ENCODE assay signal across 8 cellular contexts in genomic region chr6:105452924-105453756, GRCh38. TPM values are rescaled to one million over a fixed set of nuclear protein-coding genes. Genes with fewer than 3 reads are reported as not detected.
A peak's percentile ranks its signal among the peaks of the same experiment; 100 is the strongest.
DNase-seq lines count a peak whose midpoint lies in the region; ATAC-seq, FAIRE-seq and TF ChIP-seq lines count a peak whose summit lies in the region.

No MANE protein-coding gene starts in this region.

- H3K27me3 ChIP-seq in right lobe of liver = peaks cover 0 to 8% of the 10 kb centered on the region in 2 donors
- H3K27me3 ChIP-seq in HepG2 (ENCODE audit: control insufficient read depth in 1 of 2, insufficient read depth in 2 of 2, low read length in 2 of 2) = peaks cover 0 to 8% of the 10 kb centered on the region in 2 experiments; a peak in 1 of 5 replicates

- no peak overlapping the region for H2AFZ ChIP-seq in HepG2 (ENCODE audit: low read length)

- H3K27ac ChIP-seq in right lobe of liver (no peak overlapping the region), HepG2 (ENCODE audit: extremely low read length, insufficient read depth, low read length) (no peak overlapping the region)

- POLR2A ChIA-PET in HepG2 (lab: Yijun Ruan, JAX) = no interaction called here

- WGBS in right lobe of liver (ENCODE audit: insufficient coverage, low coverage, low lambda C conversion rate, missing lambda C conversion rate) = 30% methylated on average over 8 of the region's 8 CpGs
- under 1% methylated on average over 8 of the region's 8 CpGs for WGBS in HepG2 (ENCODE audit: low lambda C conversion rate)

- no peak overlapping the region for H3K9ac ChIP-seq in HepG2 (ENCODE audit: insufficient read depth, low read depth, low read length)

- H3K4me2 ChIP-seq in HepG2 (ENCODE audit: low read depth, low read length) = no peak overlapping the region

- ATAC-seq in right lobe of liver (peak; percentile 38 to 65 (median 41)), HepG2 (no peak), GM21737 (IDR thresholded peaks at IDR 0.05; ENCODE audit: unreplicated experiment) (no peak), HG02840 (IDR thresholded peaks at IDR 0.05; ENCODE audit: low FRiP score, unreplicated experiment) (no peak)

- TF ChIP-seq POLR2A in right lobe of liver (IDR thresholded peaks at IDR 0.05) (peak; percentile 41), HepG2 (IDR thresholded peaks at IDR 0.05; ENCODE audit: insufficient read depth in 1 of 2, low read depth in 2 of 2, low read length in 2 of 2) (no peak), NB4 (IDR thresholded peaks at IDR 0.05; ENCODE audit: extremely low read depth, insufficient read length) (no peak)

- no peak for TF ChIP-seq RAD21 in HepG2 (CRISPR knock-in tag; IDR thresholded peaks at IDR 0.05)

- no peaks in the 10 kb centered on the region for H3K36me3 ChIP-seq in right lobe of liver
- H3K36me3 ChIP-seq in HepG2 (replicated peaks in 1 of 2; ENCODE audit: control insufficient read depth in 1 of 2, insufficient read depth in 2 of 2, low read length in 2 of 2) = no peaks in the 10 kb centered on the region

- no peak for TF ChIP-seq CTCF in right lobe of liver (IDR thresholded peaks at IDR 0.05)
- TF ChIP-seq CTCF in HepG2 (CRISPR knock-in tag; IDR thresholded peaks at IDR 0.05) = no peak
- no peak for TF ChIP-seq CTCF in NB4 (IDR thresholded peaks at IDR 0.05; ENCODE audit: low read depth, low read length)

- TF ChIP-seq EP300 in HepG2 (IDR thresholded peaks at IDR 0.05; ENCODE audit: low read depth in 2 of 2, low read length in 2 of 2) (no peak), HepG2 (CRISPR knock-in tag; IDR thresholded peaks at IDR 0.05; ENCODE audit: borderline replicate concordance) (no peak)

- no peaks in the 10 kb centered on the region for H3K79me2 ChIP-seq in HepG2 (ENCODE audit: insufficient read depth, low read length)

- in situ Hi-C loops in HepG2 (cut with HindIII; ENCODE audit: extremely low pct_ligation_motif_present, low pct_unique_long_range_greater_than_20kb) = no loop called here

- BruUV-seq in HepG2 (replicated peaks; lab: Mats Ljungman, UMichigan) = no TSS peak

- no peaks in the 10 kb centered on the region for H3K4me1 ChIP-seq in right lobe of liver
- H3K4me1 ChIP-seq in HepG2 (ENCODE audit: insufficient read depth, low read length) = no peaks in the 10 kb centered on the region

- intact Hi-C loops in right lobe of liver (cut with DNase I) = no loop called here
- intact Hi-C loops in HepG2 (cut with micrococcal nuclease; ENCODE audit: unreplicated experiment) = no loop called here

- H4K20me1 ChIP-seq in HepG2 (ENCODE audit: insufficient read depth, low read length) = no peaks in the 10 kb centered on the region

- H3K4me3 ChIP-seq in right lobe of liver = no peak overlapping the region
- no peak overlapping the region for H3K4me3 ChIP-seq in HepG2 (replicated peaks in 1 of 3; ENCODE audit: insufficient read depth in 1 of 3, low read depth in 2 of 3, low read length in 3 of 3)
- no peak overlapping the region for H3K4me3 ChIP-seq in NB4 (ENCODE audit: low read depth, low read length)

- no peaks in the 10 kb centered on the region for H3K9me3 ChIP-seq in right lobe of liver
- H3K9me3 ChIP-seq in HepG2 (ENCODE audit: low read length) = no peaks in the 10 kb centered on the region

- FAIRE-seq in HepG2 (lab: Jason Lieb, UNC) = no peak

- CTCF ChIA-PET in HepG2 (lab: Yijun Ruan, JAX; ENCODE audit: low intra/inter-chr PET ratio, low total read pairs) = no interaction called here

- DNase-seq in right lobe of liver (no peak), HepG2 (ENCODE audit: low spot score) (no peak), NB4 (ENCODE audit: low read depth) (peak; percentile 56), astrocyte of the hippocampus (ENCODE audit: low read depth, low spot score) (peak; percentile 11), NCI-H345 (lab: John Stamatoyannopoulos, UW) (no peak)
- DNase-seq in stimulated activated CD8-positive, alpha-beta memory T cell treated with anti-CD3 and anti-CD28 coated beads, Interleukin-12 subunit alpha, Interleukin-12 subunit beta, amount 100 ng/mL, for 1 hour (ENCODE audit: low read depth) = peak; percentile 34

TF ChIP-seq in HepG2, 621 proteins besides CTCF, POLR2A, EP300 and RAD21:
- TF ChIP-seq CREB1 (IDR thresholded peaks at IDR 0.05) (no peak), CREB1 (CRISPR knock-in tag; IDR thresholded peaks at IDR 0.05) (no peak), ZNF768 (CRISPR knock-in tag; IDR thresholded peaks at IDR 0.05) (no peak), YEATS2 (CRISPR knock-in tag; IDR thresholded peaks at IDR 0.05; ENCODE audit: borderline replicate concordance) (no peak), ATAD3A (CRISPR knock-in tag; IDR thresholded peaks at IDR 0.05) (no peak), EZH2 (conservative IDR thresholded peaks at IDR 0.05; ENCODE audit: low read depth, low read length) (no peak), ZNF841 (CRISPR knock-in tag; IDR thresholded peaks at IDR 0.05; ENCODE audit: borderline replicate concordance) (no peak), XRCC5 (optimal IDR thresholded peaks at IDR 0.05; ENCODE audit: low read length) (no peak), TSC22D2 (CRISPR knock-in tag; IDR thresholded peaks at IDR 0.05; ENCODE audit: borderline replicate concordance) (no peak), GFI1 (CRISPR knock-in tag; IDR thresholded peaks at IDR 0.05; ENCODE audit: borderline replicate concordance) (no peak)
- TF ChIP-seq, protein P1, sequence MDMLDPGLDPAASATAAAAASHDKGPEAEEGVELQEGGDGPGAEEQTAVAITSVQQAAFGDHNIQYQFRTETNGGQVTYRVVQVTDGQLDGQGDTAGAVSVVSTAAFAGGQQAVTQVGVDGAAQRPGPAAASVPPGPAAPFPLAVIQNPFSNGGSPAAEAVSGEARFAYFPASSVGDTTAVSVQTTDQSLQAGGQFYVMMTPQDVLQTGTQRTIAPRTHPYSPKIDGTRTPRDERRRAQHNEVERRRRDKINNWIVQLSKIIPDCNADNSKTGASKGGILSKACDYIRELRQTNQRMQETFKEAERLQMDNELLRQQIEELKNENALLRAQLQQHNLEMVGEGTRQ (IDR thresholded peaks at IDR 0.05; ENCODE audit: low read depth, low read length) = no peak
- TF ChIP-seq, protein P1 (CRISPR knock-in tag; IDR thresholded peaks at IDR 0.05; ENCODE audit: borderline replicate concordance) = no peak
TF ChIP-seq in HepG2: peak in this region for 0.

RNA-seq across cellular contexts. Expression of gene PREP, which starts 50.3 kb away (rescaled TPM):
- total RNA-seq in right lobe of liver (10 to 100 TPM; 14.8 to 18.8 (median 16.7) TPM), HepG2 (2016; rRNA removed; fragmentation: Illumina TruSeq; extraction: Trizol) (15.9 and 32.2 TPM in 2 replicates)
- 3.0 and 3.7 TPM in 2 replicates for total RNA-seq in HepG2 (2016; cell fraction: cytosol; rRNA removed; fragmentation: Illumina TruSeq; extraction: Trizol; ENCODE audit: low read depth)
- 17.2 and 31.6 TPM in 2 replicates for total RNA-seq in HepG2 (2016; cell fraction: insoluble cytoplasmic fraction; rRNA removed; fragmentation: Illumina TruSeq; extraction: Trizol)
- total RNA-seq in HepG2 (2016; cell fraction: membrane; rRNA removed; fragmentation: Illumina TruSeq; extraction: Trizol) = 8.9 and 10.3 TPM in 2 replicates
- 23.8 and 23.9 TPM in 2 replicates for total RNA-seq in HepG2 (2016; cell fraction: nucleus; rRNA removed; fragmentation: Illumina TruSeq; extraction: Trizol)
- 11.4 and 12.6 TPM in 2 replicates for polyA plus RNA-seq in HepG2 (2011; rRNA removed)
- 10.2 and 11.6 TPM in 2 replicates for polyA plus RNA-seq in HepG2 (2011; cell fraction: cytosol; rRNA removed)
- 10.7 and 11.9 TPM in 2 replicates for polyA plus RNA-seq in HepG2 (2011; cell fraction: nucleus; rRNA removed)
- polyA plus RNA-seq in HepG2 (2012) = 14.5 and 15.6 TPM in 2 replicates
- polyA plus RNA-seq in HepG2 (2016; cell fraction: cytosol; fragmentation: Illumina TruSeq; extraction: Trizol; ENCODE audit: low read depth) = 3.0 and 4.0 TPM in 2 replicates
- 33.9 and 35.7 TPM in 2 replicates for polyA plus RNA-seq in HepG2 (2016; cell fraction: insoluble cytoplasmic fraction; fragmentation: Illumina TruSeq; extraction: Trizol; ENCODE audit: low read depth)
- 6.7 and 7.1 TPM in 2 replicates for polyA plus RNA-seq in HepG2 (2016; cell fraction: membrane; fragmentation: Illumina TruSeq; extraction: Trizol; ENCODE audit: low read depth)
- 21.1 and 25.8 TPM in 2 replicates for polyA plus RNA-seq in HepG2 (2016; cell fraction: nucleus; fragmentation: Illumina TruSeq; extraction: Trizol; ENCODE audit: insufficient read depth, low read depth)
- polyA minus RNA-seq in HepG2 (2011; rRNA and poly(A)+ RNA removed; ENCODE audit: low replicate concordance) = 12.3 and 16.6 TPM in 2 replicates
- 16.1 and 16.4 TPM in 2 replicates for polyA minus RNA-seq in HepG2 (2011; cell fraction: cytosol; rRNA and poly(A)+ RNA removed)
- 26.9 and 28.1 TPM in 2 replicates for polyA minus RNA-seq in HepG2 (2011; cell fraction: nucleus; rRNA and poly(A)+ RNA removed)

Comparison
In these comparisons a context has a peak if more than half of its experiments do, and no peak if none do; other contexts are left out.
1. ATAC-seq: peak in right lobe of liver (4 of 4); none in HepG2 (single experiment), GM21737 (single experiment) and HG02840 (single experiment).
2. DNase-seq: peak in NB4 (single experiment), astrocyte of the hippocampus (single experiment) and stimulated activated CD8-positive, alpha-beta memory T cell treated with anti-CD3 and anti-CD28 coated beads, Interleukin-12 subunit alpha, Interleukin-12 subunit beta, amount 100 ng/mL, for 1 hour (single experiment); none in right lobe of liver (0 of 3), HepG2 (single experiment) and NCI-H345 (single experiment).